ENCODE assay signal across 21 cellular contexts in the genomic region with DNA sequence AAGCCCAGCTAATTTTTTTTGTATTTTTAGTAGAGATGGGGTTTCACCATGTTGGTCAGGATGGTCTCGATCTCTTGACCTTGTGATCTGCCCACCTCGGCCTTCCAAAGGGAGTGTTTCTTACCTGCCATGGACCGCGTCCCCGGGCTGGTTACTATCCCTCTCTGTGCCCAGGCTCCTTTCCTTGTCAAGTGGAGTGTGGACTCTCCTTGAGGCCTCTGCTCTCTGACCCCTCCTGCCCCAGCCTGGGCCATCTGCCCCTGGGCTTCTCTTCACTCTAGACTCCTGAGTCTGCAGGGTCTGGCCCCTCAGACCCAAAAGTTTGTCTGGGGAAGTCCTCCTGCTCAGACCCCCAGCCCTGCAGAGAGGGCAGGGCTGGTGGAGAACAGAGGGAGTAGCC. TPM values are rescaled to one million over a fixed set of nuclear protein-coding genes. Genes with fewer than 3 reads are reported as not detected.
DNase-seq lines count a peak whose midpoint lies in the region; ATAC-seq, FAIRE-seq and TF ChIP-seq lines count a peak whose summit lies in the region.
"Had no signal": no experiment of that assay in that cellular context is flagged by ENCODE, and none has a peak within 500 bp of the region (broad histone marks: within the 10 kb centered on the region; RNA-seq: fewer than 3 reads in every experiment).

No MANE protein-coding gene starts in this region.

- POLR2A ChIA-PET in HepG2 (lab: Yijun Ruan, JAX) = no interaction called here

- H3K9ac ChIP-seq in HepG2 (ENCODE audit: insufficient read depth, low read depth, low read length) = no peak overlapping the region

- H2AFZ ChIP-seq in HepG2 (ENCODE audit: low read length) (no peak overlapping the region), hepatocyte (no peak overlapping the region)

- peak overlapping the region; percentile 19 for H3K27ac Mint-ChIP-seq in progenitor cell of endocrine pancreas
- H3K27ac Mint-ChIP-seq in activated naive CD4-positive, alpha-beta T cell treated with anti-CD3 and anti-CD28 coated beads for 36 hours = no peak overlapping the region
- H3K27ac Mint-ChIP-seq: H9 had no signal

- H3K4me1 ChIP-seq in HepG2 (ENCODE audit: insufficient read depth, low read length) (peaks cover 47% of the 10 kb centered on the region), right lobe of liver (no peaks in the 10 kb centered on the region), hepatocyte (ENCODE audit: insufficient read depth) (peaks cover 41% of the 10 kb centered on the region)

- H3K36me3 ChIP-seq in HepG2 (replicated peaks in 1 of 2; ENCODE audit: control insufficient read depth in 1 of 2, insufficient read depth in 2 of 2, low read length in 2 of 2) (no peaks in the 10 kb centered on the region), right lobe of liver (no peaks in the 10 kb centered on the region), hepatocyte (replicated peaks; ENCODE audit: insufficient read depth, low read depth) (no peaks in the 10 kb centered on the region)
- H3K36me3 ChIP-seq: MG63 had no signal

- 40% methylated on average over 5 of the region's 5 CpGs for WGBS in HepG2 (ENCODE audit: low lambda C conversion rate)
- WGBS in right lobe of liver (ENCODE audit: insufficient coverage, low coverage, low lambda C conversion rate, missing lambda C conversion rate) = 83% methylated on average over 4 of the region's 5 CpGs
- 96% methylated on average over 5 of the region's 5 CpGs for WGBS in hepatocyte (ENCODE audit: low lambda C conversion rate, missing lambda C conversion rate)

- TF ChIP-seq POLR2A in HepG2 (IDR thresholded peaks at IDR 0.05; ENCODE audit: insufficient read depth in 1 of 2, low read depth in 2 of 2, low read length in 2 of 2) = no peak
- no peak for TF ChIP-seq POLR2A in right lobe of liver (IDR thresholded peaks at IDR 0.05)

- in situ Hi-C loops in HepG2 (cut with HindIII; ENCODE audit: extremely low pct_ligation_motif_present, low pct_unique_long_range_greater_than_20kb) = loop anchor here (5.0 kb wide), 1 partner anchor 63 kb away; no protein-coding TSS in a partner anchor

- no peak overlapping the region; the same call in 1 of the 2 replicates for H3K4me2 ChIP-seq in HepG2 (ENCODE audit: low read depth, low read length)
- H3K4me2 ChIP-seq in hepatocyte = no peak overlapping the region

- no peaks in the 10 kb centered on the region for H3K36me3 Mint-ChIP-seq in progenitor cell of endocrine pancreas (ENCODE audit: insufficient read depth)
- H3K36me3 Mint-ChIP-seq in activated naive CD4-positive, alpha-beta T cell treated with anti-CD3 and anti-CD28 coated beads for 36 hours (ENCODE audit: low read depth) = no peaks in the 10 kb centered on the region

- no peaks in the 10 kb centered on the region for H4K20me1 ChIP-seq in HepG2 (ENCODE audit: insufficient read depth, low read length)
- no peaks in the 10 kb centered on the region for H4K20me1 ChIP-seq in hepatocyte (ENCODE audit: insufficient read depth, poor library complexity, severe bottlenecking)

- no peak overlapping the region for H3K4me3 Mint-ChIP-seq in progenitor cell of endocrine pancreas (ENCODE audit: low read depth)
- H3K4me3 Mint-ChIP-seq in activated naive CD4-positive, alpha-beta T cell treated with anti-CD3 and anti-CD28 coated beads for 36 hours = no peak overlapping the region
- H3K4me3 Mint-ChIP-seq: H9 had no signal

- intact Hi-C loops in HepG2 (cut with micrococcal nuclease; ENCODE audit: unreplicated experiment) (loop anchor here (5.0 kb wide), 1 partner anchor 63 kb away; no protein-coding TSS in a partner anchor), right lobe of liver (cut with DNase I) (no loop called here)
- intact Hi-C loops in activated naive CD4-positive, alpha-beta T cell treated with anti-CD3 and anti-CD28 coated beads for 36 hours (cut with micrococcal nuclease) = no loop called here

- H3K4me3 ChIP-seq in HepG2 (replicated peaks in 1 of 3; ENCODE audit: insufficient read depth in 1 of 3, low read depth in 2 of 3, low read length in 3 of 3) = no peak overlapping the region
- H3K4me3 ChIP-seq in right lobe of liver = no peak overlapping the region
- no peak overlapping the region for H3K4me3 ChIP-seq in hepatocyte
- H3K4me3 ChIP-seq: MG63 had no signal

- FAIRE-seq in HepG2 (lab: Jason Lieb, UNC) = no peak
- FAIRE-seq: GM19239 had no signal

- TF ChIP-seq EP300 in HepG2 (IDR thresholded peaks at IDR 0.05; ENCODE audit: low read depth in 2 of 2, low read length in 2 of 2) (no peak), HepG2 (CRISPR knock-in tag; IDR thresholded peaks at IDR 0.05; ENCODE audit: borderline replicate concordance) (no peak)

- H3K27ac ChIP-seq in HepG2 (ENCODE audit: extremely low read length, insufficient read depth, low read length) = no peak overlapping the region
- no peak overlapping the region for H3K27ac ChIP-seq in right lobe of liver
- peak overlapping the region; percentile 96 for H3K27ac ChIP-seq in hepatocyte

- ATAC-seq in HepG2 = no peak
- no peak for ATAC-seq in right lobe of liver
- ATAC-seq: Panc1 had no signal

- no TSS peak for BruUV-seq in HepG2 (replicated peaks; lab: Mats Ljungman, UMichigan)

- DNase-seq in HepG2 (ENCODE audit: low spot score) = no peak
- DNase-seq in right lobe of liver = no peak
- DNase-seq in hepatocyte (ENCODE audit: low spot score) = no peak
- no peak for DNase-seq in progenitor cell of endocrine pancreas (ENCODE audit: low spot score, unreplicated experiment)
- no peak for DNase-seq in activated T-cell treated with anti-CD3 and anti-CD28 coated beads, Interleukin-2, amount 50 U/mL, for 1 hour
- no peak for DNase-seq in cerebellum (ENCODE audit: low spot score)
- DNase-seq in HT-29 (ENCODE audit: low spot score) = no peak
- no peak for DNase-seq in activated naive CD4-positive, alpha-beta T cell treated with anti-CD3 and anti-CD28 coated beads for 36 hours
- DNase-seq: AML-193, COR-L47, DMS153, IMR-90, Karpas-422, MG63, NCI-H1092, NCI-H2227 treated with DMSO at 0.1 percent for 48 hours, NCI-H524 treated with DMSO at 0.1 percent for 48 hours had no signal

- H3K9me2 ChIP-seq in hepatocyte (replicated peaks; ENCODE audit: insufficient read depth) = no peaks in the 10 kb centered on the region

- H3K27me3 ChIP-seq in HepG2 (ENCODE audit: control insufficient read depth in 1 of 2, insufficient read depth in 2 of 2, low read length in 2 of 2) (peaks cover 0 to 22% of the 10 kb centered on the region in 2 experiments; a peak in 3 of 5 replicates), right lobe of liver (no peaks in the 10 kb centered on the region), hepatocyte (no peaks in the 10 kb centered on the region)
- H3K27me3 ChIP-seq: MG63 had no signal

- TF ChIP-seq CTCF in HepG2 (CRISPR knock-in tag; IDR thresholded peaks at IDR 0.05) = no peak
- no peak for TF ChIP-seq CTCF in right lobe of liver (IDR thresholded peaks at IDR 0.05)
- TF ChIP-seq CTCF in hepatocyte (IDR thresholded peaks at IDR 0.05; ENCODE audit: poor library complexity) = no peak
- TF ChIP-seq CTCF in progenitor cell of endocrine pancreas (IDR thresholded peaks at IDR 0.05; ENCODE audit: unreplicated experiment) = no peak

- H3K9me3 ChIP-seq in HepG2 (ENCODE audit: low read length) (no peaks in the 10 kb centered on the region), right lobe of liver (no peaks in the 10 kb centered on the region), hepatocyte (ENCODE audit: low read depth) (no peaks in the 10 kb centered on the region)
- H3K9me3 ChIP-seq: MG63 had no signal

- peaks cover 37% of the 10 kb centered on the region for H3K4me1 Mint-ChIP-seq in progenitor cell of endocrine pancreas (ENCODE audit: low read depth)
- peaks cover 7% of the 10 kb centered on the region for H3K4me1 Mint-ChIP-seq in activated naive CD4-positive, alpha-beta T cell treated with anti-CD3 and anti-CD28 coated beads for 36 hours (ENCODE audit: low read depth)

- CTCF ChIA-PET in HepG2 (lab: Yijun Ruan, JAX; ENCODE audit: low intra/inter-chr PET ratio, low total read pairs) = no interaction called here
- CTCF ChIA-PET in activated naive CD4-positive, alpha-beta T cell treated with anti-CD3 and anti-CD28 coated beads for 36 hours (lab: Charles Lee) = no interaction called here

- H3K9me3 Mint-ChIP-seq in progenitor cell of endocrine pancreas (ENCODE audit: low read depth) = peaks cover 3% of the 10 kb centered on the region
- H3K9me3 Mint-ChIP-seq in activated naive CD4-positive, alpha-beta T cell treated with anti-CD3 and anti-CD28 coated beads for 36 hours = no peaks in the 10 kb centered on the region
- H3K9me3 Mint-ChIP-seq: H9 had no signal

- H3K27me3 Mint-ChIP-seq in progenitor cell of endocrine pancreas = no peaks in the 10 kb centered on the region
- no peaks in the 10 kb centered on the region for H3K27me3 Mint-ChIP-seq in activated naive CD4-positive, alpha-beta T cell treated with anti-CD3 and anti-CD28 coated beads for 36 hours (ENCODE audit: low read depth)

- H3K79me2 ChIP-seq in HepG2 (ENCODE audit: insufficient read depth, low read length) = no peaks in the 10 kb centered on the region
- no peaks in the 10 kb centered on the region for H3K79me2 ChIP-seq in hepatocyte

- no peak for TF ChIP-seq RAD21 in HepG2 (CRISPR knock-in tag; IDR thresholded peaks at IDR 0.05)

RNA-seq across cellular contexts. Expression of gene NEURL1, which starts 20.7 kb away (rescaled TPM):
- total RNA-seq in HepG2 (2016; rRNA removed; fragmentation: Illumina TruSeq; extraction: Trizol) (not detected in 2 replicates), right lobe of liver (1 to 10 TPM in 2 of 6 experiments, under 1 TPM in 3, not detected in 1; 0.10 to 1.6 (median 0.83) TPM), hepatocyte (3.6 and 4.6 TPM in 2 replicates), progenitor cell of endocrine pancreas (17.6 and 21.5 TPM in 2 replicates), cerebellum (16.8 TPM)
- not detected in 2 replicates for total RNA-seq in HepG2 (2016; cell fraction: cytosol; rRNA removed; fragmentation: Illumina TruSeq; extraction: Trizol; ENCODE audit: low read depth)
- total RNA-seq in HepG2 (2016; cell fraction: insoluble cytoplasmic fraction; rRNA removed; fragmentation: Illumina TruSeq; extraction: Trizol) = not detected in 2 replicates
- total RNA-seq in HepG2 (2016; cell fraction: membrane; rRNA removed; fragmentation: Illumina TruSeq; extraction: Trizol) = not detected in 2 replicates
- not detected in 2 replicates for total RNA-seq in HepG2 (2016; cell fraction: nucleus; rRNA removed; fragmentation: Illumina TruSeq; extraction: Trizol)
- polyA plus RNA-seq in HepG2 (2011; rRNA removed) (0.01 TPM in 1 of 2 replicates, not detected in the other), hepatocyte (2.3 and 4.2 TPM in 2 replicates)
- 0.01 and 0.03 TPM in 2 replicates for polyA plus RNA-seq in HepG2 (2011; cell fraction: cytosol; rRNA removed)
- 0.14 and 0.18 TPM in 2 replicates for polyA plus RNA-seq in HepG2 (2011; cell fraction: nucleus; rRNA removed)
- 0.08 and 0.13 TPM in 2 replicates for polyA plus RNA-seq in HepG2 (2012)
- not detected in 2 replicates for polyA plus RNA-seq in HepG2 (2016; cell fraction: cytosol; fragmentation: Illumina TruSeq; extraction: Trizol; ENCODE audit: low read depth)
- polyA plus RNA-seq in HepG2 (2016; cell fraction: insoluble cytoplasmic fraction; fragmentation: Illumina TruSeq; extraction: Trizol; ENCODE audit: low read depth) = not detected in 2 replicates
- not detected in 2 replicates for polyA plus RNA-seq in HepG2 (2016; cell fraction: membrane; fragmentation: Illumina TruSeq; extraction: Trizol; ENCODE audit: low read depth)
- polyA plus RNA-seq in HepG2 (2016; cell fraction: nucleus; fragmentation: Illumina TruSeq; extraction: Trizol; ENCODE audit: insufficient read depth, low read depth) = not detected in 2 replicates
- 10.5 TPM in 1 of 2 replicates, not detected in the other for polyA minus RNA-seq in HepG2 (2011; rRNA and poly(A)+ RNA removed; ENCODE audit: low replicate concordance)
- 0.18 TPM in 1 of 2 replicates, not detected in the other for polyA minus RNA-seq in HepG2 (2011; cell fraction: cytosol; rRNA and poly(A)+ RNA removed)
- polyA minus RNA-seq in HepG2 (2011; cell fraction: nucleus; rRNA and poly(A)+ RNA removed) = not detected in 2 replicates
- 5.4 and 7.2 TPM in 2 replicates for total RNA-seq in HT-29 (2014; rRNA removed; shearing (Covaris generic))
- 1 to 10 TPM; 1.3 to 1.6 TPM for total RNA-seq in activated naive CD4-positive, alpha-beta T cell treated with anti-CD3 and anti-CD28 coated beads for 36 hours

RNA-seq across cellular contexts. Expression of gene CALHM3, which starts 35.2 kb away (rescaled TPM):
- not detected in 2 replicates for total RNA-seq in HepG2 (2016; rRNA removed; fragmentation: Illumina TruSeq; extraction: Trizol)
- not detected in 2 replicates for total RNA-seq in HepG2 (2016; cell fraction: cytosol; rRNA removed; fragmentation: Illumina TruSeq; extraction: Trizol; ENCODE audit: low read depth)
- total RNA-seq in HepG2 (2016; cell fraction: insoluble cytoplasmic fraction; rRNA removed; fragmentation: Illumina TruSeq; extraction: Trizol) = not detected in 2 replicates
- total RNA-seq in HepG2 (2016; cell fraction: membrane; rRNA removed; fragmentation: Illumina TruSeq; extraction: Trizol) = not detected in 2 replicates
- total RNA-seq in HepG2 (2016; cell fraction: nucleus; rRNA removed; fragmentation: Illumina TruSeq; extraction: Trizol) = not detected in 2 replicates
- not detected in 2 replicates for polyA plus RNA-seq in HepG2 (2011; rRNA removed)
- polyA plus RNA-seq in HepG2 (2011; cell fraction: cytosol; rRNA removed) = not detected in 2 replicates
- not detected in 2 replicates for polyA plus RNA-seq in HepG2 (2011; cell fraction: nucleus; rRNA removed)
- polyA plus RNA-seq in HepG2 (2012) = not detected in 2 replicates
- polyA plus RNA-seq in HepG2 (2016; cell fraction: cytosol; fragmentation: Illumina TruSeq; extraction: Trizol; ENCODE audit: low read depth) = not detected in 2 replicates
- not detected in 2 replicates for polyA plus RNA-seq in HepG2 (2016; cell fraction: insoluble cytoplasmic fraction; fragmentation: Illumina TruSeq; extraction: Trizol; ENCODE audit: low read depth)
- not detected in 2 replicates for polyA plus RNA-seq in HepG2 (2016; cell fraction: membrane; fragmentation: Illumina TruSeq; extraction: Trizol; ENCODE audit: low read depth)
- not detected in 2 replicates for polyA plus RNA-seq in HepG2 (2016; cell fraction: nucleus; fragmentation: Illumina TruSeq; extraction: Trizol; ENCODE audit: insufficient read depth, low read depth)
- polyA minus RNA-seq in HepG2 (2011; rRNA and poly(A)+ RNA removed; ENCODE audit: low replicate concordance) = 0.49 TPM in 1 of 2 replicates, not detected in the other
- not detected in 2 replicates for polyA minus RNA-seq in HepG2 (2011; cell fraction: cytosol; rRNA and poly(A)+ RNA removed)
- not detected in 2 replicates for polyA minus RNA-seq in HepG2 (2011; cell fraction: nucleus; rRNA and poly(A)+ RNA removed)
- total RNA-seq in right lobe of liver = not detected
- total RNA-seq in hepatocyte = not detected in 2 replicates
- polyA plus RNA-seq in hepatocyte = not detected in 2 replicates
- 0.41 and 1.3 TPM in 2 replicates for total RNA-seq in progenitor cell of endocrine pancreas
- not detected for total RNA-seq in cerebellum
- not detected in 2 replicates for total RNA-seq in HT-29 (2014; rRNA removed; shearing (Covaris generic))
- not detected for total RNA-seq in activated naive CD4-positive, alpha-beta T cell treated with anti-CD3 and anti-CD28 coated beads for 36 hours
- total RNA-seq: A673, H9, IMR-90 had no signal
- polyA plus RNA-seq: IMR-90 had no signal

RNA-seq across cellular contexts. Expression of gene CALHM1, which starts 55.5 kb away (rescaled TPM):
- total RNA-seq in HepG2 (2016; rRNA removed; fragmentation: Illumina TruSeq; extraction: Trizol) = 0.04 TPM in 1 of 2 replicates, not detected in the other
- not detected in 2 replicates for total RNA-seq in HepG2 (2016; cell fraction: cytosol; rRNA removed; fragmentation: Illumina TruSeq; extraction: Trizol; ENCODE audit: low read depth)
- total RNA-seq in HepG2 (2016; cell fraction: insoluble cytoplasmic fraction; rRNA removed; fragmentation: Illumina TruSeq; extraction: Trizol) = 0.06 TPM in 1 of 2 replicates, not detected in the other
- total RNA-seq in HepG2 (2016; cell fraction: membrane; rRNA removed; fragmentation: Illumina TruSeq; extraction: Trizol) = not detected in 2 replicates
- total RNA-seq in HepG2 (2016; cell fraction: nucleus; rRNA removed; fragmentation: Illumina TruSeq; extraction: Trizol) = not detected in 2 replicates
- not detected in 2 replicates for polyA plus RNA-seq in HepG2 (2011; rRNA removed)
- polyA plus RNA-seq in HepG2 (2011; cell fraction: cytosol; rRNA removed) = not detected in 2 replicates
- polyA plus RNA-seq in HepG2 (2011; cell fraction: nucleus; rRNA removed) = not detected in 2 replicates
- not detected in 2 replicates for polyA plus RNA-seq in HepG2 (2012)
- polyA plus RNA-seq in HepG2 (2016; cell fraction: cytosol; fragmentation: Illumina TruSeq; extraction: Trizol; ENCODE audit: low read depth) = not detected in 2 replicates
- not detected in 2 replicates for polyA plus RNA-seq in HepG2 (2016; cell fraction: insoluble cytoplasmic fraction; fragmentation: Illumina TruSeq; extraction: Trizol; ENCODE audit: low read depth)
- polyA plus RNA-seq in HepG2 (2016; cell fraction: membrane; fragmentation: Illumina TruSeq; extraction: Trizol; ENCODE audit: low read depth) = not detected in 2 replicates
- polyA plus RNA-seq in HepG2 (2016; cell fraction: nucleus; fragmentation: Illumina TruSeq; extraction: Trizol; ENCODE audit: insufficient read depth, low read depth) = not detected in 2 replicates
- polyA minus RNA-seq in HepG2 (2011; rRNA and poly(A)+ RNA removed; ENCODE audit: low replicate concordance) = not detected in 2 replicates
- polyA minus RNA-seq in HepG2 (2011; cell fraction: cytosol; rRNA and poly(A)+ RNA removed) = not detected in 2 replicates
- polyA minus RNA-seq in HepG2 (2011; cell fraction: nucleus; rRNA and poly(A)+ RNA removed) = not detected in 2 replicates
- total RNA-seq in right lobe of liver = not detected
- not detected in 2 replicates for total RNA-seq in hepatocyte
- polyA plus RNA-seq in hepatocyte = 0.11 TPM in 1 of 2 replicates, not detected in the other
- not detected in 2 replicates for total RNA-seq in progenitor cell of endocrine pancreas
- total RNA-seq in cerebellum = not detected
- total RNA-seq in HT-29 (2014; rRNA removed; shearing (Covaris generic)) = not detected in 2 replicates
- not detected for total RNA-seq in activated naive CD4-positive, alpha-beta T cell treated with anti-CD3 and anti-CD28 coated beads for 36 hours
- total RNA-seq: A673, IMR-90 had no signal
- polyA plus RNA-seq: IMR-90 had no signal
